12 cellular contexts compared by ENCODE assay signal in the genomic region with DNA sequence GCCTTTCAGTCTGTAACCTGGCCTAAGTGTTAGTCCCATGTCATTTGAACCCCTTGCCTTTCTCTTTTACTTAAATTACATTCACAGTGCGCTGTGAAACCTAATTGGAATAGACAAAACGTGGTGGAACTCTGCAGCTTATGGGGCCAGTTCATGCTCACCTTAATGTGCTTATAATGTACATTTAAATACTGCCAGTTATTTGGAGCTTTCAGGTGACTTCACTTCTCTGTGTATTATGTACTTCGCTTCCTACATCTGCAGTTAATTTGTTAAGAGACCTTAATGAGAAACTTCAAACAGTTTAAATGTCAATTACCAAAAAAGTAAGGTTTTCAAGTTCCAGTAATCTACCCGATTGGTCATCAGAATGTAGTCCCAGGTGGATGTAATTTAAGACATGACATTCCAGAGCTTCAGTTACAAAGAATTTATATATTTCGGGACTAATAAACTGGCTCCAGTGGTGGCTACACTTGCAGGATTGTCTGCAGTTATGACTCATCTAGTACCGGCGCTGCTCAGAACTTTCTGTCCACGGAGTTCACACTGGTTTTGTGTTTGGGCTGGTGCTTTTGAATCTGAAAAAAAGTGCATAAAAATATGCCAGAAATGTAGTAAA. TPM values are rescaled to one million over a fixed set of nuclear protein-coding genes. Genes with fewer than 3 reads are reported as not detected.
DNase-seq lines count a peak whose midpoint lies in the region; ATAC-seq and TF ChIP-seq lines count a peak whose summit lies in the region.
"Had no signal": no experiment of that assay in that cellular context is flagged by ENCODE, and none has a peak within 500 bp of the region (broad histone marks: within the 10 kb centered on the region; RNA-seq: fewer than 3 reads in every experiment).

No MANE protein-coding gene starts in this region.

- H3K4me1 ChIP-seq in fibroblast of lung (ENCODE audit: control insufficient read depth, extremely low read depth, insufficient read depth, low read length) (no peaks in the 10 kb centered on the region), psoas muscle (peaks cover 35% of the 10 kb centered on the region)

- H3K9ac ChIP-seq in SK-N-MC (ENCODE audit: insufficient read length) (no peak overlapping the region), fibroblast of lung (ENCODE audit: insufficient read depth, low read length) (no peak overlapping the region)

- no peak for TF ChIP-seq CTCF in fibroblast of lung (conservative IDR thresholded peaks at IDR 0.05 in 1 of 2, IDR thresholded peaks at IDR 0.05 in 1 of 2; ENCODE audit: low read depth in 1 of 2, low read length in 2 of 2)
- TF ChIP-seq CTCF in psoas muscle (IDR thresholded peaks at IDR 0.05), result no peak

- no peak overlapping the region for H3K4me2 ChIP-seq in fibroblast of lung (ENCODE audit: extremely low read depth, insufficient read depth, low read length)

- no peak overlapping the region for H2AFZ ChIP-seq in fibroblast of lung (ENCODE audit: low read length)

- H4K20me1 ChIP-seq in fibroblast of lung (ENCODE audit: control insufficient read depth, extremely low read depth, insufficient read depth, low read length), result no peaks in the 10 kb centered on the region

- H3K4me3 ChIP-seq in SK-N-MC, result no peak overlapping the region
- H3K4me3 ChIP-seq in fibroblast of lung (replicated peaks in 1 of 4; ENCODE audit: control extremely low read depth in 1 of 4, insufficient read depth in 1 of 4, low read depth in 3 of 4, low read length in 4 of 4), result no peak overlapping the region
- H3K4me3 ChIP-seq in psoas muscle, result peak overlapping the region; percentile 53

- peak; percentile 59 to 92 (median 80) for ATAC-seq in psoas muscle
- no peak for ATAC-seq in GM18858 (IDR thresholded peaks at IDR 0.05; ENCODE audit: unreplicated experiment)
- no peak for ATAC-seq in GM18498 (IDR thresholded peaks at IDR 0.05; ENCODE audit: unreplicated experiment)

- intact Hi-C loops in psoas muscle (cut with DNase I), result no loop called here

- peak; percentile 54 for DNase-seq in G401 (ENCODE audit: low spot score)
- no peak for DNase-seq in SK-N-MC (ENCODE audit: low read depth, low spot score)
- DNase-seq in fibroblast of lung (ENCODE audit: low read depth in 2 of 2), result peak; percentile 31 to 64
- DNase-seq in psoas muscle, result no peak
- DNase-seq in Ammon's horn (ENCODE audit: low spot score), result no peak
- no peak for DNase-seq in DMS153 (lab: John Stamatoyannopoulos, UW)
- DNase-seq: GOT3, NCI-H1092 treated with DMSO at 0.1 percent for 48 hours, occipital lobe had no signal

- H3K9me3 ChIP-seq in SK-N-MC (ENCODE audit: low read depth, low read length), result no peaks in the 10 kb centered on the region
- no peaks in the 10 kb centered on the region for H3K9me3 ChIP-seq in fibroblast of lung (ENCODE audit: control insufficient read depth, insufficient read depth, low read depth, low read length)
- no peaks in the 10 kb centered on the region for H3K9me3 ChIP-seq in psoas muscle

- H3K79me2 ChIP-seq in fibroblast of lung (ENCODE audit: control insufficient read depth, insufficient read depth, low read length), result no peaks in the 10 kb centered on the region

- H3K27ac ChIP-seq in SK-N-MC (0 out of 2 replicates have a peak overlapping the region, but pooled peaks have one; percentile 0), fibroblast of lung (ENCODE audit: insufficient read depth, low read length) (no peak overlapping the region), psoas muscle (peak overlapping the region; percentile 3)
- H3K27ac ChIP-seq: VCaP had no signal

- 28 to 63% (median 30%) methylated on average over 8 of the region's 8 CpGs for WGBS in psoas muscle, 3 donors

- no peaks in the 10 kb centered on the region for H3K36me3 ChIP-seq in SK-N-MC (ENCODE audit: insufficient read depth, low read length)
- H3K36me3 ChIP-seq in fibroblast of lung (ENCODE audit: control insufficient read depth, insufficient read depth, low read length), result no peaks in the 10 kb centered on the region
- no peaks in the 10 kb centered on the region for H3K36me3 ChIP-seq in psoas muscle (ENCODE audit: insufficient read depth in 1 of 2, low read depth in 1 of 2)

- in situ Hi-C loops in G401 (cut with HindIII; ENCODE audit: low sequenced_read_pairs), result no loop called here

- H3K27me3 ChIP-seq in fibroblast of lung (ENCODE audit: control insufficient read depth, insufficient read depth, low read length) (no peaks in the 10 kb centered on the region), psoas muscle (ENCODE audit: insufficient read depth in 3 of 3, low read length in 2 of 3) (no peaks in the 10 kb centered on the region)

RNA-seq across cellular contexts. Expression of gene CLYBL, which starts 20.1 kb away (rescaled TPM):
- total RNA-seq in G401 (2014; rRNA removed; shearing (Covaris generic)), result 13.4 and 14.1 TPM in 2 replicates
- total RNA-seq in fibroblast of lung (1.3 and 1.8 TPM in 2 replicates), psoas muscle (10 to 100 TPM; 12.6 to 25.5 (median 18.7) TPM)
- polyA plus RNA-seq in fibroblast of lung (1.2 and 2.0 TPM in 2 replicates), psoas muscle (10 to 100 TPM in 2 of 3 donors, 1 to 10 TPM in 1; 6.0 to 14.7 (median 13.0) TPM)
- polyA plus RNA-seq in fibroblast of lung (2012), result 1.5 and 1.6 TPM in 2 replicates
- polyA minus RNA-seq in fibroblast of lung (ENCODE audit: low replicate concordance), result not detected in 2 replicates

Comparison
In these comparisons a context has a peak if more than half of its experiments do, and no peak if none do; other contexts are left out.
1. DNase-seq: peak in G401 (single experiment) and fibroblast of lung (2 of 2); none in SK-N-MC (single experiment), psoas muscle (0 of 2), Ammon's horn (single experiment) and DMS153 (single experiment).
2. ATAC-seq: peak in psoas muscle (4 of 4); none in GM18858 (single experiment) and GM18498 (single experiment).